ENCODE assay signal across 1 cellular context in genomic region chr17:63842540-63843386, GRCh38.
A peak's percentile ranks its signal among the peaks of the same experiment; 100 is the strongest.
TF ChIP-seq lines count a peak whose summit lies in the region.

Gene SMARCD2 (minus strand): TSS chr17:63842685. CDS start chr17:63842674, 11 bp downstream.

TF ChIP-seq in SK-N-SH, 30 proteins besides CTCF, POLR2A, EP300 and RAD21 (continued from another document):
- TF ChIP-seq POLR2AphosphoS5 (IDR thresholded peaks at IDR 0.05; ENCODE audit: low read depth, low read length) (0 out of 2 replicates have a peak, but pooled peaks have one; percentile 33), NFIC (IDR thresholded peaks at IDR 0.05; ENCODE audit: borderline replicate concordance) (peak; percentile 64; the same call in 1 of the 2 replicates), USF2 (IDR thresholded peaks at IDR 0.05; ENCODE audit: borderline replicate concordance, low read depth, low read length) (no peak), JUND (IDR thresholded peaks at IDR 0.05) (peak; percentile 100), FOXM1 (IDR thresholded peaks at IDR 0.05; ENCODE audit: low read depth) (peak; percentile 53; the same call in 1 of the 2 replicates), EZH2phosphoT487 (IDR thresholded peaks at IDR 0.05; ENCODE audit: borderline replicate concordance, low read depth) (no peak), FOSL2 (IDR thresholded peaks at IDR 0.05; ENCODE audit: borderline replicate concordance, low read depth) (peak; percentile 47; the same call in 1 of the 2 replicates), TAF1 (IDR thresholded peaks at IDR 0.05; ENCODE audit: borderline replicate concordance, low read depth, low read length) (peak; percentile 95), PBX3 (IDR thresholded peaks at IDR 0.05) (peak; percentile 62), CHD2 (IDR thresholded peaks at IDR 0.05; ENCODE audit: low read length, partially characterized antibody) (peak; percentile 97), RCOR1 (IDR thresholded peaks at IDR 0.05; ENCODE audit: low read length) (peak; percentile 87), NRF1 (IDR thresholded peaks at IDR 0.05; ENCODE audit: low read depth, low read length) (peak; percentile 60), MXI1 (IDR thresholded peaks at IDR 0.05; ENCODE audit: low read depth, low read length) (peak; percentile 65)
